ENCODE assay signal across 1 cellular context in genomic region chr1:24707659-24708058, GRCh38.
TF ChIP-seq lines count a peak whose summit lies in the region.

No MANE protein-coding gene starts in this region.

TF ChIP-seq in SK-N-SH treated with all-trans-retinoic acid at 6 μM for 48 hours, 23 proteins besides CTCF, POLR2A, EP300 and RAD21 (continued from another document):
- no peak for TF ChIP-seq POU6F1 (CRISPR knock-in tag; IDR thresholded peaks at IDR 0.05; ENCODE audit: borderline replicate concordance, low read depth)
- no peak for TF ChIP-seq ZNF565 (CRISPR knock-in tag; conservative IDR thresholded peaks at IDR 0.05; ENCODE audit: low read depth)
- TF ChIP-seq PATZ1 (CRISPR knock-in tag; IDR thresholded peaks at IDR 0.05; ENCODE audit: borderline replicate concordance) = no peak
- no peak for TF ChIP-seq SNAI2 (CRISPR knock-in tag; IDR thresholded peaks at IDR 0.05)
- TF ChIP-seq CSRNP3 (CRISPR knock-in tag; IDR thresholded peaks at IDR 0.05) = no peak
- no peak for TF ChIP-seq ZNF8 (CRISPR knock-in tag; IDR thresholded peaks at IDR 0.05)
- TF ChIP-seq ZNF70 (CRISPR knock-in tag; IDR thresholded peaks at IDR 0.05) = no peak
- TF ChIP-seq ARNTL (CRISPR knock-in tag; IDR thresholded peaks at IDR 0.05; ENCODE audit: borderline replicate concordance, low read depth) = no peak
- TF ChIP-seq PPARA (CRISPR knock-in tag; IDR thresholded peaks at IDR 0.05; ENCODE audit: borderline replicate concordance) = no peak
- TF ChIP-seq GLIS3 (CRISPR knock-in tag; IDR thresholded peaks at IDR 0.05) = no peak
- TF ChIP-seq ESRRG (CRISPR knock-in tag; IDR thresholded peaks at IDR 0.05) = no peak
